ENCODE assay signal across 20 cellular contexts in genomic region chr6:141199074-141199473, GRCh38.
A peak's percentile ranks its signal among the peaks of the same experiment; 100 is the strongest.
DNase-seq lines count a peak whose midpoint lies in the region; ATAC-seq and TF ChIP-seq lines count a peak whose summit lies in the region.
"Had no signal": no experiment of that assay in that cellular context is flagged by ENCODE, and none has a peak within 500 bp of the region (broad histone marks: within the 10 kb centered on the region; RNA-seq: fewer than 3 reads in every experiment).

No MANE protein-coding gene starts in this region.

- DNase-seq in DMS79 (lab: John Stamatoyannopoulos, UW) = peak; percentile 4
- no peak for DNase-seq in DMS79 treated with DMSO at 0.1 percent for 48 hours (lab: John Stamatoyannopoulos, UW)
- peak; percentile 48 for DNase-seq in adipocyte (ENCODE audit: low read depth)
- peak; percentile 14 for DNase-seq in iPS-NIHi7 (ENCODE audit: extremely low spot score)
- no peak for DNase-seq in aorta
- DNase-seq in lower lobe of right lung = no peak
- no peak for DNase-seq in dermis blood vessel endothelial cell
- DNase-seq: activated CD4-positive, alpha-beta T cell treated with anti-CD3 and anti-CD28 coated beads for 48 hours; activated T-cell treated with anti-CD3 and anti-CD28 coated beads for 4 hours; CD8-positive, alpha-beta memory T cell; endodermal cell; mesendoderm; MG63; NCI-H187 treated with DMSO at 0.1 percent for 48 hours; nephron progenitor cell; retina had no signal

- H3K4me1 ChIP-seq in adipocyte (ENCODE audit: control insufficient read depth, insufficient read depth, low read length) = no peaks in the 10 kb centered on the region
- H3K4me1 ChIP-seq in aorta (ENCODE audit: control insufficient read depth in 1 of 2, insufficient read depth in 2 of 2, low read length in 2 of 2) = no peaks in the 10 kb centered on the region
- no peaks in the 10 kb centered on the region for H3K4me1 ChIP-seq in lower lobe of right lung
- H3K4me1 ChIP-seq: suprapubic skin had no signal

- 0 to 5% methylated on average over 1 of the region's 1 CpG for whole genome bisulfite sequencing in aorta, 2 donors

- H3K4me3 ChIP-seq in adipocyte (ENCODE audit: low read length) = no peak overlapping the region
- no peak overlapping the region for H3K4me3 ChIP-seq in aorta (ENCODE audit: low read length in 2 of 2)
- no peak overlapping the region for H3K4me3 ChIP-seq in lower lobe of right lung
- H3K4me3 ChIP-seq: MG63, suprapubic skin had no signal

- H3K36me3 ChIP-seq in adipocyte (ENCODE audit: control insufficient read depth, insufficient read depth, low read length, severe bottlenecking) = no peaks in the 10 kb centered on the region
- no peaks in the 10 kb centered on the region for H3K36me3 ChIP-seq in aorta (ENCODE audit: control insufficient read depth in 1 of 2, insufficient read depth in 2 of 2, low read length in 1 of 2)
- no peaks in the 10 kb centered on the region for H3K36me3 ChIP-seq in lower lobe of right lung
- H3K36me3 ChIP-seq: MG63, suprapubic skin had no signal

- H3K9ac ChIP-seq in adipocyte (ENCODE audit: low read length) = no peak overlapping the region

- H3K27me3 ChIP-seq in adipocyte (replicated peaks; ENCODE audit: control insufficient read depth, insufficient read depth, low read length) = no peaks in the 10 kb centered on the region
- no peaks in the 10 kb centered on the region for H3K27me3 ChIP-seq in aorta (ENCODE audit: control insufficient read depth in 1 of 2, insufficient read depth in 2 of 2, low read length in 1 of 2)
- H3K27me3 ChIP-seq in lower lobe of right lung (ENCODE audit: low read depth) = no peaks in the 10 kb centered on the region
- H3K27me3 ChIP-seq: MG63, suprapubic skin had no signal

- peaks cover 3% of the 10 kb centered on the region for H3K9me3 ChIP-seq in adipocyte (ENCODE audit: control insufficient read depth, low read length)
- no peaks in the 10 kb centered on the region for H3K9me3 ChIP-seq in aorta (ENCODE audit: control insufficient read depth, low read length)
- H3K9me3 ChIP-seq in lower lobe of right lung = peaks cover 3% of the 10 kb centered on the region
- H3K9me3 ChIP-seq: suprapubic skin had no signal

- intact Hi-C loops in aorta (cut with DNase I) = no loop called here
- intact Hi-C loops in lower lobe of right lung (cut with DNase I) = no loop called here

- ATAC-seq in aorta (ENCODE audit: low FRiP score) = no peak
- no peak for ATAC-seq in lower lobe of right lung
- no peak for ATAC-seq in HG02642 (IDR thresholded peaks at IDR 0.05; ENCODE audit: poor library complexity, unreplicated experiment)
- ATAC-seq: HCT116 had no signal

- no peak for TF ChIP-seq CTCF in lower lobe of right lung (IDR thresholded peaks at IDR 0.05)

- H3K27ac ChIP-seq in aorta (ENCODE audit: low read depth in 1 of 2, low read length in 2 of 2) = peak overlapping the region; percentile 33 to 97
- no peak overlapping the region for H3K27ac ChIP-seq in lower lobe of right lung
- H3K27ac ChIP-seq: 22Rv1, suprapubic skin had no signal

Comparison
In these comparisons a context has a peak if more than half of its experiments do, and no peak if none do; other contexts are left out.
1. DNase-seq: peak in DMS79 (single experiment), adipocyte (single experiment) and iPS-NIHi7 (single experiment); none in DMS79 treated with DMSO at 0.1 percent for 48 hours (single experiment), aorta (0 of 2), lower lobe of right lung (single experiment) and dermis blood vessel endothelial cell (single experiment).